In the genomic region with DNA sequence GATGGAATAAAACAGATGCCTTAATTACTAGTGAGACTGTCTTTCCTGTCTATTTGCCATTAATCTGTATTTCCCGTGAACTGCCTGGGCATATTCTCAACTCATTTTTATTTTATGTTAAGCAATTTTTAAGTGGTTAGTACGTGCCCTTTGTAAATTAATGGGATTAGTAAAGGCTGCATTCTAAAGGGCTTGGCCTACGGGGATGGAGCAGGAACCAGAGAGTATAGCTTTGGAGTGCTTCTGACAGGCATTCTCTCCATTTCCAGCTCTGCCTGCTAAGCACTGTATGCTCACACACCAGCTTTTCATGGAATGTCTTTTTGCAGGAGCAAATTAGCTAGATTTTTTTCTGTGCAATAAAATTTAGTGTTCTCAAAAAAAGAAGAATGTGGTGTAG, we compare ENCODE assay signal across 30 cellular contexts.
"Had no signal": no experiment of that assay in that cellular context is flagged by ENCODE, and none has a peak within 500 bp of the region (broad histone marks: within the 10 kb centered on the region; RNA-seq: fewer than 3 reads in every experiment).

No MANE protein-coding gene starts in this region.

- H3K27ac ChIP-seq: adrenal gland, KMS-11, PC-9, SJCRH30, SK-N-MC, VCaP had no signal

- H3K27me3 ChIP-seq: adrenal gland, SJCRH30 had no signal

- H3K4me1 ChIP-seq: adrenal gland had no signal

- H3K9me3 Mint-ChIP-seq: activated CD4-positive, alpha-beta memory T cell treated with anti-CD3 and anti-CD28 coated beads for 36 hours; activated naive CD4-positive, alpha-beta T cell treated with anti-CD3 and anti-CD28 coated beads for 36 hours; activated naive CD4-positive, alpha-beta T cell treated with anti-CD3 and anti-CD28 coated beads, Interleukin-2, amount 50 U/mL, for 72 hours; activated T-helper 1 cell treated with anti-CD3 and anti-CD28 coated beads, Interleukin-12 subunit alpha, Interleukin-12 subunit beta, Interleukin-2, Interleukin-4 antibody, amounts not matched to agents 30 ng/mL and 10 ng/mL and 1 ng/mL, durations not matched to agents 14 hours and 24 hours and 36 hours had no signal

- H3K4me2 ChIP-seq: KMS-11, PC-9 had no signal

- H3K36me3 ChIP-seq: adrenal gland, SJCRH30 had no signal

- DNase-seq: activated B cell treated with CpG ODN at 0.5 μM for 24 hours; activated CD4-positive, alpha-beta memory T cell treated with anti-CD3 and anti-CD28 coated beads for 36 hours; activated CD4-positive, alpha-beta T cell treated with anti-CD3 and anti-CD28 coated beads for 4 hours; activated CD4-positive, alpha-beta T cell treated with anti-CD3 and anti-CD28 coated beads, Interleukin-2, amount 50 U/mL, for 1 hour; activated CD4-positive, CD25-positive, alpha-beta regulatory T cell treated with anti-CD3 and anti-CD28 coated beads, Interleukin-2, amount 50 U/mL, for 72 hours; activated CD8-positive, alpha-beta memory T cell treated with anti-CD3 and anti-CD28 coated beads, Interleukin-2, amount 50 U/mL, for 4 hours; activated gamma-delta T cell treated with Interleukin-2 at 50 U/mL for 16 hours; activated naive CD4-positive, alpha-beta T cell treated with anti-CD3 and anti-CD28 coated beads for 36 hours; activated T-cell treated with anti-CD3 and anti-CD28 coated beads for 4 hours; activated T-cell treated with anti-CD3 and anti-CD28 coated beads, Interleukin-2, amount 50 U/mL, for 4 hours; adrenal gland; cerebellar nuclear complex; NCI-H1105; NCI-H1417 treated with DMSO at 0.1 percent for 48 hours; NCI-H187 treated with DMSO at 0.1 percent for 48 hours; NCI-H2081; NCI-H526; NCI-H748 treated with DMSO at 0.1 percent for 48 hours; PC-9; SHP77; T-cell; T-helper 2 cell; T-helper 9 cell had no signal

- H3K4me3 ChIP-seq: adrenal gland, PC-9, SJCRH30, SK-N-MC had no signal

- ATAC-seq: activated naive CD4-positive, alpha-beta T cell treated with anti-CD3 and anti-CD28 coated beads, Interleukin-2, amount 50 U/mL, for 72 hours; activated T-cell treated with anti-CD3 and anti-CD28 coated beads, Interleukin-2, amount 50 U/mL, for 4 hours; T-cell had no signal

- H3K36me3 Mint-ChIP-seq: activated CD4-positive, alpha-beta memory T cell treated with anti-CD3 and anti-CD28 coated beads for 36 hours; activated naive CD4-positive, alpha-beta T cell treated with anti-CD3 and anti-CD28 coated beads, Interleukin-2, amount 50 U/mL, for 72 hours; brain; T-cell had no signal

- H3K9me3 ChIP-seq: adrenal gland, SJCRH30 had no signal

- H3K27ac Mint-ChIP-seq: activated B cell treated with CpG ODN at 0.5 μM for 24 hours; activated CD4-positive, alpha-beta memory T cell treated with anti-CD3 and anti-CD28 coated beads for 36 hours; activated naive CD4-positive, alpha-beta T cell treated with anti-CD3 and anti-CD28 coated beads for 36 hours; activated naive CD4-positive, alpha-beta T cell treated with anti-CD3 and anti-CD28 coated beads, Interleukin-2, amount 50 U/mL, for 72 hours; activated T-helper 1 cell treated with anti-CD3 and anti-CD28 coated beads, Interleukin-12 subunit alpha, Interleukin-12 subunit beta, Interleukin-2, Interleukin-4 antibody, amounts not matched to agents 30 ng/mL and 10 ng/mL and 1 ng/mL, durations not matched to agents 14 hours and 24 hours and 36 hours; T-cell had no signal

- H3K27me3 Mint-ChIP-seq: activated B cell treated with CpG ODN at 0.5 μM for 24 hours; activated CD4-positive, alpha-beta memory T cell treated with anti-CD3 and anti-CD28 coated beads for 36 hours; brain; T-cell had no signal

- H3K9ac ChIP-seq: KMS-11 had no signal

- H3K4me1 Mint-ChIP-seq: activated B cell treated with CpG ODN at 0.5 μM for 24 hours, T-cell had no signal

- H3K4me3 Mint-ChIP-seq: activated B cell treated with CpG ODN at 0.5 μM for 24 hours; activated CD4-positive, alpha-beta memory T cell treated with anti-CD3 and anti-CD28 coated beads for 36 hours; activated naive CD4-positive, alpha-beta T cell treated with anti-CD3 and anti-CD28 coated beads for 36 hours; activated T-cell treated with anti-CD3 and anti-CD28 coated beads, Interleukin-2, amount 50 U/mL, for 4 hours; activated T-helper 1 cell treated with anti-CD3 and anti-CD28 coated beads, Interleukin-12 subunit alpha, Interleukin-12 subunit beta, Interleukin-2, Interleukin-4 antibody, amounts not matched to agents 30 ng/mL and 10 ng/mL and 1 ng/mL, durations not matched to agents 14 hours and 24 hours and 36 hours; brain; T-cell had no signal

- H2AFZ ChIP-seq: PC-9 had no signal
